ENCODE assay signal across 9 cellular contexts in genomic region chr1:2232255-2232915, GRCh38. TPM values are rescaled to one million over a fixed set of nuclear protein-coding genes. Genes with fewer than 3 reads are reported as not detected.
DNase-seq lines count a peak whose midpoint lies in the region; ATAC-seq, FAIRE-seq and TF ChIP-seq lines count a peak whose summit lies in the region.
"Had no signal": no experiment of that assay in that cellular context is flagged by ENCODE, and none has a peak within 500 bp of the region (broad histone marks: within the 10 kb centered on the region; RNA-seq: fewer than 3 reads in every experiment).

No MANE protein-coding gene starts in this region.

- H3K4me3 ChIP-seq in HL-60 (replicated peaks; ENCODE audit: insufficient read depth, low read length): peak overlapping the region; percentile 67
- peak overlapping the region; percentile 91 for H3K4me3 ChIP-seq in astrocyte (ENCODE audit: insufficient read depth, low read depth, low read length)
- H3K4me3 ChIP-seq in kidney epithelial cell (ENCODE audit: low read depth, low read length): peak overlapping the region; percentile 82

- no peaks in the 10 kb centered on the region for H3K9me3 Mint-ChIP-seq in astrocyte (ENCODE audit: unreplicated experiment)
- no peaks in the 10 kb centered on the region for H3K9me3 Mint-ChIP-seq in stimulated activated naive B cell treated with anti-CD40 and anti-IgM and Interleukin-4, amounts not matched to agents 10 μg/mL and 1 μg/mL and 100 μg/mL, for 72 hours

- DNase-seq in HL-60 (ENCODE audit: low read depth in 1 of 2, low spot score in 1 of 2): no peak
- DNase-seq in astrocyte (ENCODE audit: low read depth): no peak
- DNase-seq in kidney epithelial cell (ENCODE audit: low read depth): no peak
- no peak for DNase-seq in stimulated activated naive B cell treated with anti-CD40 and anti-IgM and Interleukin-4, amounts not matched to agents 10 μg/mL and 1 μg/mL and 100 μg/mL, for 72 hours
- DNase-seq in HT-29 (ENCODE audit: low spot score): no peak
- DNase-seq: NCI-H1436 had no signal

- H3K27me3 Mint-ChIP-seq in astrocyte (ENCODE audit: low read depth, unreplicated experiment): no peaks in the 10 kb centered on the region
- H3K27me3 Mint-ChIP-seq in stimulated activated naive B cell treated with anti-CD40 and anti-IgM and Interleukin-4, amounts not matched to agents 10 μg/mL and 1 μg/mL and 100 μg/mL, for 72 hours: no peaks in the 10 kb centered on the region

- peak overlapping the region; percentile 93 for H3K27ac Mint-ChIP-seq in astrocyte (ENCODE audit: unreplicated experiment)
- peak overlapping the region; percentile 57 for H3K27ac Mint-ChIP-seq in stimulated activated naive B cell treated with anti-CD40 and anti-IgM and Interleukin-4, amounts not matched to agents 10 μg/mL and 1 μg/mL and 100 μg/mL, for 72 hours

- no peaks in the 10 kb centered on the region for H3K36me3 ChIP-seq in astrocyte (ENCODE audit: insufficient read depth, low read length)
- no peaks in the 10 kb centered on the region for H3K36me3 ChIP-seq in kidney epithelial cell (ENCODE audit: control insufficient read depth, insufficient read depth, low read length)

- FAIRE-seq in astrocyte (lab: Jason Lieb, UNC): no peak

- H3K27me3 ChIP-seq in HL-60 (ENCODE audit: insufficient read depth, poor library complexity, severe bottlenecking) (no peaks in the 10 kb centered on the region), astrocyte (ENCODE audit: insufficient read depth, low read length) (no peaks in the 10 kb centered on the region), kidney epithelial cell (ENCODE audit: control insufficient read depth, insufficient read depth, low read length) (no peaks in the 10 kb centered on the region)

- H2AFZ ChIP-seq in astrocyte (ENCODE audit: low read depth, low read length): no peak overlapping the region

- peak overlapping the region; percentile 95 for H3K4me2 ChIP-seq in astrocyte (ENCODE audit: low read length)

- H3K9ac ChIP-seq in astrocyte (ENCODE audit: low read length): peak overlapping the region; percentile 88

- H3K4me1 ChIP-seq in astrocyte (ENCODE audit: insufficient read depth, low read length): peaks cover 51% of the 10 kb centered on the region

- H3K36me3 Mint-ChIP-seq in astrocyte (ENCODE audit: low read depth, unreplicated experiment): peaks cover 6% of the 10 kb centered on the region
- peaks cover 4 to 25% of the 10 kb centered on the region in 2 donors for H3K36me3 Mint-ChIP-seq in stimulated activated naive B cell treated with anti-CD40 and anti-IgM and Interleukin-4, amounts not matched to agents 10 μg/mL and 1 μg/mL and 100 μg/mL, for 72 hours

- peak overlapping the region; percentile 92 for H3K4me3 Mint-ChIP-seq in astrocyte (ENCODE audit: unreplicated experiment)
- H3K4me3 Mint-ChIP-seq in stimulated activated naive B cell treated with anti-CD40 and anti-IgM and Interleukin-4, amounts not matched to agents 10 μg/mL and 1 μg/mL and 100 μg/mL, for 72 hours: peak overlapping the region; percentile 92 to 94

- H4K20me1 ChIP-seq in astrocyte (ENCODE audit: insufficient read depth, low read length): peaks cover 87% of the 10 kb centered on the region

- TF ChIP-seq CTCF in HL-60 (IDR thresholded peaks at IDR 0.05; ENCODE audit: insufficient read depth, low read length) (no peak), astrocyte (IDR thresholded peaks at IDR 0.05; ENCODE audit: insufficient read depth, low read depth, low read length) (no peak), kidney epithelial cell (IDR thresholded peaks at IDR 0.05; ENCODE audit: insufficient read depth, low read length, poor library complexity, severe bottlenecking) (no peak)

- peaks cover 88% of the 10 kb centered on the region for H3K79me2 ChIP-seq in astrocyte (ENCODE audit: insufficient read depth, low read length)

- no peak for ATAC-seq in stimulated activated naive B cell treated with anti-CD40 and anti-IgM and Interleukin-4, amounts not matched to agents 10 μg/mL and 1 μg/mL and 100 μg/mL, for 72 hours (replicated peaks)
- ATAC-seq in HG02588 (IDR thresholded peaks at IDR 0.05; ENCODE audit: unreplicated experiment): no peak
- no peak for ATAC-seq in GM21737 (IDR thresholded peaks at IDR 0.05; ENCODE audit: unreplicated experiment)
- no peak for ATAC-seq in GM18502 (IDR thresholded peaks at IDR 0.05; ENCODE audit: poor library complexity, unreplicated experiment)

- H3K4me1 Mint-ChIP-seq in astrocyte (ENCODE audit: low read depth, unreplicated experiment): peaks cover 38% of the 10 kb centered on the region
- H3K4me1 Mint-ChIP-seq in stimulated activated naive B cell treated with anti-CD40 and anti-IgM and Interleukin-4, amounts not matched to agents 10 μg/mL and 1 μg/mL and 100 μg/mL, for 72 hours: peaks cover 57 to 84% of the 10 kb centered on the region in 2 donors

- H3K9me3 ChIP-seq in astrocyte (ENCODE audit: insufficient read depth, low read depth, low read length): no peaks in the 10 kb centered on the region

- H3K27ac ChIP-seq in HL-60 (replicated peaks) (peak overlapping the region; percentile 78), astrocyte (ENCODE audit: low read depth, low read length) (peak overlapping the region; percentile 50)

RNA-seq across cellular contexts. Expression of gene SKI, which starts 4.3 kb away (rescaled TPM):
- total RNA-seq in astrocyte (63.4 and 66.2 TPM in 2 replicates), kidney epithelial cell (26.9 and 33.8 TPM in 2 replicates)
- 12.1 and 15.2 TPM in 2 replicates for total RNA-seq in HT-29 (2014; rRNA removed; shearing (Covaris generic))

RNA-seq across cellular contexts. Expression of gene FAAP20, which starts 37.8 kb away (rescaled TPM):
- 114 and 124 TPM in 2 replicates for total RNA-seq in astrocyte
- total RNA-seq in kidney epithelial cell: 50.6 and 65.8 TPM in 2 replicates
- 99.3 and 119 TPM in 2 replicates for total RNA-seq in HT-29 (2014; rRNA removed; shearing (Covaris generic))
